Comparison of ENCODE assay signal across 17 cellular contexts in the genomic region with DNA sequence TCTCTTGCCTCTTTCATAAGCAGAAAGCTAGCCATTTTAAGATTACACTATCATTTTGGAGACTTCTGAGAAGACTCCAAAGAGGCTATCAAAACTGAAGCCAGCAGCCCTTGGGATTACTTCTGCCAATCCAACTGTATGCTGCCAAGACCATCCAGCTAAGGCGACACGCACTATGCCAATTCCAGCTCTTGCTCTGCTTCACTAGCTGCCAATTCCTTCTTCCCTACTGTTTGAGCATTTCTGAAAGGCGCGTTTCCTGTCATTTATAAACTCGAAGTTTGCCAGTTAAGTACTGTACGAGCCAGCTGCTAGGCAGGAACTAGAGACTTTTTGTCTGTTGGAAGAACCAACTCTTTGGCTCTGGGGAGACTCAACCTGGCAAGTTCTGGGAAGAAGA. TPM values are rescaled to one million over a fixed set of nuclear protein-coding genes. Genes with fewer than 3 reads are reported as not detected.
DNase-seq lines count a peak whose midpoint lies in the region; ATAC-seq, FAIRE-seq and TF ChIP-seq lines count a peak whose summit lies in the region.
"Had no signal": no experiment of that assay in that cellular context is flagged by ENCODE, and none has a peak within 500 bp of the region (broad histone marks: within the 10 kb centered on the region; RNA-seq: fewer than 3 reads in every experiment).

No MANE protein-coding gene starts in this region.

- DNase-seq in Ammon's horn (ENCODE audit: low spot score) (peak; percentile 4), IMR-90 (no peak), astrocyte of the hippocampus (ENCODE audit: low read depth, low spot score) (peak; percentile 51), HepG2 (ENCODE audit: low spot score) (no peak), progenitor cell of endocrine pancreas (ENCODE audit: low spot score, unreplicated experiment) (no peak), pons (ENCODE audit: low spot score) (no peak), uterus (no peak)
- DNase-seq: activated CD4-positive, CD25-positive, alpha-beta regulatory T cell treated with anti-CD3 and anti-CD28 coated beads, Interleukin-2, amount 50 U/mL, for 72 hours; AML-193; body of pancreas; left ventricle myocardium inferior; NCI-H2029; stimulated activated CD4-positive, alpha-beta T cell treated with anti-CD3 and anti-CD28 coated beads, Interleukin-12 subunit alpha, Interleukin-12 subunit beta, amount 100 ng/mL, for 4 hours had no signal

- H3K4me1 ChIP-seq in IMR-90 (ENCODE audit: control insufficient read depth, insufficient read depth, low read length) (peaks cover 20% of the 10 kb centered on the region), HepG2 (ENCODE audit: insufficient read depth, low read length) (peaks cover 77% of the 10 kb centered on the region), uterus (no peaks in the 10 kb centered on the region)
- H3K4me1 ChIP-seq: prostate gland had no signal

- POLR2A ChIA-PET in IMR-90 (lab: Charles Lee; ENCODE audit: unreplicated experiment) = no interaction called here
- POLR2A ChIA-PET in HepG2 (lab: Yijun Ruan, JAX) = interaction anchor here (0.6 to 4.0 kb wide), 7 partner anchors 12 to 42 kb away, joined by 3 to 69 read pairs (median 5); a partner anchor contains a TSS

- H2AK9ac ChIP-seq in IMR-90 (replicated peaks; ENCODE audit: low read depth, low read length, poor library complexity) = peak overlapping the region; percentile 38

- peak overlapping the region; percentile 66 for H3K14ac ChIP-seq in IMR-90 (replicated peaks; ENCODE audit: low read depth, low read length)

- no peak overlapping the region for H3K4me3 Mint-ChIP-seq in progenitor cell of endocrine pancreas (ENCODE audit: low read depth)
- H3K4me3 Mint-ChIP-seq: stimulated activated naive CD8-positive, alpha-beta T cell treated with anti-CD3 and anti-CD28 coated beads, Interleukin-15, Interleukin-2, amounts not matched to agents 100 ng/mL and 50 ng/mL, for 24 hours had no signal

- peak overlapping the region; percentile 76 for H2AK5ac ChIP-seq in IMR-90 (ENCODE audit: low read depth, low read length)

- H3K9ac ChIP-seq in IMR-90 (ENCODE audit: low read depth, low read length) = no peak overlapping the region
- H3K9ac ChIP-seq in HepG2 (ENCODE audit: insufficient read depth, low read depth, low read length) = no peak overlapping the region

- in situ Hi-C loops in IMR-90 (cut with MboI; ENCODE audit: low sequenced_read_pairs) (no loop called here), HepG2 (cut with HindIII; ENCODE audit: extremely low pct_ligation_motif_present, low pct_unique_long_range_greater_than_20kb) (no loop called here)

- H3K36me3 Mint-ChIP-seq in progenitor cell of endocrine pancreas (ENCODE audit: insufficient read depth) = peaks cover 55% of the 10 kb centered on the region

- peaks cover 13 to 55% of the 10 kb centered on the region in 2 experiments for H3K79me1 ChIP-seq in IMR-90 (ENCODE audit: low read depth in 1 of 2, low read length in 2 of 2)

- no peak for TF ChIP-seq EP300 in HepG2 (IDR thresholded peaks at IDR 0.05; ENCODE audit: low read depth in 2 of 2, low read length in 2 of 2)
- TF ChIP-seq EP300 in HepG2 (CRISPR knock-in tag; IDR thresholded peaks at IDR 0.05; ENCODE audit: borderline replicate concordance) = no peak

- H3K4me3 ChIP-seq in IMR-90 (ENCODE audit: insufficient read depth, low read depth, low read length) (no peak overlapping the region), HepG2 (replicated peaks in 1 of 3; ENCODE audit: insufficient read depth in 1 of 3, low read depth in 2 of 3, low read length in 3 of 3) (no peak overlapping the region), uterus (no peak overlapping the region)
- H3K4me3 ChIP-seq: body of pancreas, left ventricle myocardium inferior, prostate gland had no signal

- TF ChIP-seq CTCF in IMR-90 (conservative IDR thresholded peaks at IDR 0.05; ENCODE audit: low read depth, low read length) (no peak), HepG2 (CRISPR knock-in tag; IDR thresholded peaks at IDR 0.05) (no peak), progenitor cell of endocrine pancreas (IDR thresholded peaks at IDR 0.05; ENCODE audit: unreplicated experiment) (no peak), uterus (IDR thresholded peaks at IDR 0.05) (no peak)

- peak overlapping the region; percentile 86 for H3K4ac ChIP-seq in IMR-90 (ENCODE audit: low read depth, low read length)

- H3K27me3 Mint-ChIP-seq in progenitor cell of endocrine pancreas = no peaks in the 10 kb centered on the region

- peak overlapping the region; percentile 75 for H4K5ac ChIP-seq in IMR-90 (ENCODE audit: low read depth, low read length)

- ATAC-seq in IMR-90 (ENCODE audit: low read depth) (no peak), HepG2 (no peak), GM21528 (IDR thresholded peaks at IDR 0.05; ENCODE audit: low FRiP score, unreplicated experiment) (no peak)
- ATAC-seq: body of pancreas, Right ventricle myocardium inferior had no signal

- H3K4me2 ChIP-seq in IMR-90 (ENCODE audit: low read depth, low read length) (no peak overlapping the region), HepG2 (ENCODE audit: low read depth, low read length) (peak overlapping the region; percentile 11; the same call in 1 of the 2 replicates)

- peak overlapping the region; percentile 87 for H2BK120ac ChIP-seq in IMR-90 (ENCODE audit: low read depth, low read length)

- peaks cover 12% of the 10 kb centered on the region for H3K4me1 Mint-ChIP-seq in progenitor cell of endocrine pancreas (ENCODE audit: low read depth)

- no peak overlapping the region for H2AFZ ChIP-seq in IMR-90 (replicated peaks; ENCODE audit: low read length, poor library complexity)
- H2AFZ ChIP-seq in HepG2 (ENCODE audit: low read length) = no peak overlapping the region

- H2BK15ac ChIP-seq in IMR-90 (ENCODE audit: low read depth, low read length) = peak overlapping the region; percentile 35; the same call in 1 of the 3 replicates

- TF ChIP-seq POLR2A in IMR-90 (IDR thresholded peaks at IDR 0.05; ENCODE audit: low read depth, low read length) (no peak), HepG2 (IDR thresholded peaks at IDR 0.05; ENCODE audit: insufficient read depth in 1 of 2, low read depth in 2 of 2, low read length in 2 of 2) (no peak), uterus (IDR thresholded peaks at IDR 0.05) (no peak)

- H3K9me3 ChIP-seq in IMR-90 (ENCODE audit: control insufficient read depth, insufficient read depth, low read length) (peaks cover 5% of the 10 kb centered on the region), HepG2 (ENCODE audit: low read length) (peaks cover 8% of the 10 kb centered on the region; the same call in 1 of the 2 replicates), uterus (no peaks in the 10 kb centered on the region)
- H3K9me3 ChIP-seq: body of pancreas, left ventricle myocardium inferior, prostate gland had no signal

- TF ChIP-seq RAD21 in IMR-90 (IDR thresholded peaks at IDR 0.05; ENCODE audit: low read length) (no peak), HepG2 (CRISPR knock-in tag; IDR thresholded peaks at IDR 0.05) (no peak)

- H3K27ac Mint-ChIP-seq in progenitor cell of endocrine pancreas = no peak overlapping the region
- H3K27ac Mint-ChIP-seq: stimulated activated naive CD8-positive, alpha-beta T cell treated with anti-CD3 and anti-CD28 coated beads, Interleukin-15, Interleukin-2, amounts not matched to agents 100 ng/mL and 50 ng/mL, for 24 hours had no signal

- H3K27me3 ChIP-seq in IMR-90 (ENCODE audit: control insufficient read depth, insufficient read depth, low read length) (no peaks in the 10 kb centered on the region), HepG2 (ENCODE audit: control insufficient read depth in 1 of 2, insufficient read depth in 2 of 2, low read length in 2 of 2) (no peaks in the 10 kb centered on the region), uterus (no peaks in the 10 kb centered on the region)

- intact Hi-C loops in IMR-90 (cut with micrococcal nuclease) = no loop called here
- intact Hi-C loops in HepG2 (cut with micrococcal nuclease; ENCODE audit: unreplicated experiment) = loop anchor here (5.0 kb wide), 1 partner anchor 38 kb away; a partner anchor contains a TSS
- intact Hi-C loops in uterus (cut with DNase I; ENCODE audit: low total_unique reads) = no loop called here

- H3K9me3 Mint-ChIP-seq in progenitor cell of endocrine pancreas (ENCODE audit: low read depth) = peaks cover 7% of the 10 kb centered on the region
- H3K9me3 Mint-ChIP-seq: stimulated activated naive CD8-positive, alpha-beta T cell treated with anti-CD3 and anti-CD28 coated beads, Interleukin-15, Interleukin-2, amounts not matched to agents 100 ng/mL and 50 ng/mL, for 24 hours had no signal

- BruUV-seq in IMR-90 (replicated peaks; lab: Mats Ljungman, UMichigan) (no TSS peak), HepG2 (replicated peaks; lab: Mats Ljungman, UMichigan) (no TSS peak)

- WGBS in IMR-90 (ENCODE audit: extremely low coverage in 2 of 2, insufficient read length in 1 of 2), 2 experiments = 30% methylated on average over 2 of the region's 6 CpGs; no CpG with 5 or more reads in 1 of the 2 experiments
- WGBS in HepG2 (ENCODE audit: low lambda C conversion rate) = 89% methylated on average over 6 of the region's 6 CpGs

- H3K9me1 ChIP-seq in IMR-90 (ENCODE audit: insufficient read depth, low read length) = peaks cover 5% of the 10 kb centered on the region

- H3K23ac ChIP-seq in IMR-90 (ENCODE audit: low read depth, low read length) = peak overlapping the region; percentile 89; the same call in 1 of the 2 replicates

- no peaks in the 10 kb centered on the region for H3K79me2 ChIP-seq in HepG2 (ENCODE audit: insufficient read depth, low read length)

- FAIRE-seq in HepG2 (lab: Jason Lieb, UNC) = no peak

- H3K27ac ChIP-seq in IMR-90 (ENCODE audit: insufficient read depth, low read length) (peak overlapping the region; percentile 41), HepG2 (ENCODE audit: extremely low read length, insufficient read depth, low read length) (peak overlapping the region; percentile 84), uterus (no peak overlapping the region)
- H3K27ac ChIP-seq: body of pancreas, left ventricle myocardium inferior, prostate gland had no signal

- H4K8ac ChIP-seq in IMR-90 (ENCODE audit: low read depth in 2 of 2, low read length in 2 of 2) = peak overlapping the region; percentile 20 to 76; a peak in 3 of 4 replicates

- dilution Hi-C loops in IMR-90 (cut with HindIII; ENCODE audit: low sequenced_read_pairs, unreplicated experiment) = no loop called here

- peak overlapping the region; percentile 63 for H2BK5ac ChIP-seq in IMR-90 (ENCODE audit: low read depth, low read length, poor library complexity, severe bottlenecking)

- H4K91ac ChIP-seq in IMR-90 (ENCODE audit: insufficient read depth, low read depth, low read length) = peak overlapping the region; percentile 67

- H3K36me3 ChIP-seq in IMR-90 (ENCODE audit: control insufficient read depth, insufficient read depth, low read length) (peaks cover 16% of the 10 kb centered on the region), HepG2 (replicated peaks in 1 of 2; ENCODE audit: control insufficient read depth in 1 of 2, insufficient read depth in 2 of 2, low read length in 2 of 2) (peaks cover 13 to 45% of the 10 kb centered on the region in 2 experiments), uterus (no peaks in the 10 kb centered on the region)
- H3K36me3 ChIP-seq: left ventricle myocardium inferior, prostate gland had no signal

- H3K18ac ChIP-seq in IMR-90 (ENCODE audit: low read depth, low read length) = peak overlapping the region; percentile 33; the same call in 1 of the 2 replicates

- peak overlapping the region; percentile 85 for H2BK20ac ChIP-seq in IMR-90 (ENCODE audit: low read depth, low read length)

- H4K20me1 ChIP-seq in IMR-90 (ENCODE audit: insufficient read depth, low read length) (peaks cover 13% of the 10 kb centered on the region; the same call in 1 of the 2 replicates), HepG2 (ENCODE audit: insufficient read depth, low read length) (no peaks in the 10 kb centered on the region)

- H3K56ac ChIP-seq in IMR-90 (ENCODE audit: extremely low read depth, insufficient read depth, low read length) = 0 out of 2 replicates have a peak overlapping the region, but pooled peaks have one; percentile 4

- CTCF ChIA-PET in IMR-90 (lab: Yijun Ruan, JAX) (interaction anchor here (0.6 kb wide), 1 partner anchor 193 kb away, joined by 11 read pairs; no protein-coding TSS in a partner anchor), HepG2 (lab: Yijun Ruan, JAX; ENCODE audit: low intra/inter-chr PET ratio, low total read pairs) (no interaction called here)

RNA-seq across cellular contexts. Expression of a gene that starts 36.5 kb away (rescaled TPM):
- total RNA-seq in IMR-90 (2012; rRNA removed) (30.5 and 47.8 TPM in 2 replicates), HepG2 (2016; rRNA removed; fragmentation: Illumina TruSeq; extraction: Trizol) (141 and 188 TPM in 2 replicates), progenitor cell of endocrine pancreas (47.2 and 50.4 TPM in 2 replicates), uterus (100 to 1,000 TPM in 1 of 4 donors, 10 to 100 TPM in 3; 33.7 to 117 (median 46.3) TPM)
- polyA plus RNA-seq in IMR-90 (2012; rRNA removed) (36.0 and 54.4 TPM in 2 replicates), HepG2 (2011; rRNA removed) (51.6 and 72.0 TPM in 2 replicates)
- polyA plus RNA-seq in IMR-90 (2012; cell fraction: cytosol; rRNA removed) = 95.4 and 113 TPM in 2 replicates
- 33.6 and 35.6 TPM in 2 replicates for polyA plus RNA-seq in IMR-90 (2012; cell fraction: nucleus; rRNA removed; ENCODE audit: low replicate concordance)
- total RNA-seq in HepG2 (2016; cell fraction: cytosol; rRNA removed; fragmentation: Illumina TruSeq; extraction: Trizol; ENCODE audit: low read depth) = 55.4 and 74.4 TPM in 2 replicates
- 134 and 186 TPM in 2 replicates for total RNA-seq in HepG2 (2016; cell fraction: insoluble cytoplasmic fraction; rRNA removed; fragmentation: Illumina TruSeq; extraction: Trizol)
- total RNA-seq in HepG2 (2016; cell fraction: membrane; rRNA removed; fragmentation: Illumina TruSeq; extraction: Trizol) = 96.1 and 111 TPM in 2 replicates
- total RNA-seq in HepG2 (2016; cell fraction: nucleus; rRNA removed; fragmentation: Illumina TruSeq; extraction: Trizol) = 49.1 and 52.9 TPM in 2 replicates
- 82.4 and 82.6 TPM in 2 replicates for polyA plus RNA-seq in HepG2 (2011; cell fraction: cytosol; rRNA removed)
- polyA plus RNA-seq in HepG2 (2011; cell fraction: nucleus; rRNA removed) = 24.8 and 38.6 TPM in 2 replicates
- 58.1 and 99.3 TPM in 2 replicates for polyA plus RNA-seq in HepG2 (2012)
- 78.8 and 82.1 TPM in 2 replicates for polyA plus RNA-seq in HepG2 (2016; cell fraction: cytosol; fragmentation: Illumina TruSeq; extraction: Trizol; ENCODE audit: low read depth)
- 213 and 216 TPM in 2 replicates for polyA plus RNA-seq in HepG2 (2016; cell fraction: insoluble cytoplasmic fraction; fragmentation: Illumina TruSeq; extraction: Trizol; ENCODE audit: low read depth)
- polyA plus RNA-seq in HepG2 (2016; cell fraction: membrane; fragmentation: Illumina TruSeq; extraction: Trizol; ENCODE audit: low read depth) = 91.1 and 105 TPM in 2 replicates
- polyA plus RNA-seq in HepG2 (2016; cell fraction: nucleus; fragmentation: Illumina TruSeq; extraction: Trizol; ENCODE audit: insufficient read depth, low read depth) = 99.5 and 103 TPM in 2 replicates
- polyA minus RNA-seq in HepG2 (2011; rRNA and poly(A)+ RNA removed; ENCODE audit: low replicate concordance) = 18.4 and 23.7 TPM in 2 replicates
- polyA minus RNA-seq in HepG2 (2011; cell fraction: cytosol; rRNA and poly(A)+ RNA removed) = 40.5 and 48.0 TPM in 2 replicates
- 41.1 and 44.5 TPM in 2 replicates for polyA minus RNA-seq in HepG2 (2011; cell fraction: nucleus; rRNA and poly(A)+ RNA removed)

Comparison
In these comparisons a context has a peak if more than half of its experiments do, and no peak if none do; other contexts are left out.
1. DNase-seq: peak in Ammon's horn (single experiment) and astrocyte of the hippocampus (single experiment); none in IMR-90 (single experiment), HepG2 (single experiment), progenitor cell of endocrine pancreas (single experiment), pons (single experiment) and uterus (0 of 2).
2. H3K27ac ChIP-seq: peak in IMR-90 (single experiment) and HepG2 (single experiment); none in uterus (0 of 2).